18 cellular contexts compared by ENCODE assay signal in the genomic region with DNA sequence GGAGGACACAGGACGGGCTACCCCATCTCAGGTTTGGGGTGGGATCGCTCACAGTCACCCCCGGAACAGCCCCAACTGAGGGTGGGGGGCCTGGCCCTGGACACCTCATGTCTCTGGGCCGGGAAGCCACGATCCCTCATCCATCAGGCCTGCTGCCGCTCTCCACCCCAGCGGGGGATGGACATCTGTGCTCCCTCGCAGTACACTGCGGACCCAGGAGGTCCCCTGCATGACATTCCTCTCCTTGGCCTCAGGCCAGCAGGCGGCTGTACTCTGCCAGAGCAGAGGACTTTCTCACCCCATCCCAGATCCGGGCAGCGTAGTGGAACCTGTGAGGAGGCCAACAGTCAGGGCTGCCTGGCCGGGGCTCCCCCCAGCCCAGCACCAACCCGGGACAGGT. TPM values are rescaled to one million over a fixed set of nuclear protein-coding genes. Genes with fewer than 3 reads are reported as not detected.
DNase-seq lines count a peak whose midpoint lies in the region; ATAC-seq lines count a peak whose summit lies in the region.
"Had no signal": no experiment of that assay in that cellular context is flagged by ENCODE, and none has a peak within 500 bp of the region (broad histone marks: within the 10 kb centered on the region; RNA-seq: fewer than 3 reads in every experiment).

No MANE protein-coding gene starts in this region.

- H3K9ac ChIP-seq in BLaER1 treated with 17β-estradiol and CSF1 and Interleukin-3, amounts not matched to agents 10 nM and 100 nM = peak overlapping the region in 10 of 11 experiments; percentile 27 to 83 (median 70); a peak in 18 of 22 replicates

- no peaks in the 10 kb centered on the region for H3K9me3 Mint-ChIP-seq in activated T-cell treated with anti-CD3 and anti-CD28 coated beads, Interleukin-2, amount 50 U/mL, for 4 hours
- H3K9me3 Mint-ChIP-seq: CD8-positive, alpha-beta T cell had no signal

- H3K9me3 ChIP-seq in BLaER1 treated with 17β-estradiol and CSF1 and Interleukin-3, amounts not matched to agents 10 nM and 100 nM (replicated peaks in 1 of 11) = no peaks in the 10 kb centered on the region
- H3K9me3 ChIP-seq: SJSA1 had no signal

- peak overlapping the region; percentile 37 to 90 (median 75); a peak in 21 of 22 replicates for H3K4me2 ChIP-seq in BLaER1 treated with 17β-estradiol and CSF1 and Interleukin-3, amounts not matched to agents 10 nM and 100 nM

- H4K20me1 ChIP-seq in BLaER1 treated with 17β-estradiol and CSF1 and Interleukin-3, amounts not matched to agents 10 nM and 100 nM = peaks cover 0 to 13% (median 0%) of the 10 kb centered on the region in 11 experiments; a peak in 3 of 22 replicates

- H3K4me3 ChIP-seq in BLaER1 treated with 17β-estradiol and CSF1 and Interleukin-3, amounts not matched to agents 10 nM and 100 nM = peak overlapping the region in 2 of 10 experiments; percentile 19 to 46; a peak in 2 of 20 replicates
- H3K4me3 ChIP-seq: SJSA1 had no signal

- no peaks in the 10 kb centered on the region for H3K4me1 Mint-ChIP-seq in activated T-cell treated with anti-CD3 and anti-CD28 coated beads, Interleukin-2, amount 50 U/mL, for 4 hours (ENCODE audit: low read depth)

- H3K27me3 ChIP-seq in BLaER1 treated with 17β-estradiol and CSF1 and Interleukin-3, amounts not matched to agents 10 nM and 100 nM = no peaks in the 10 kb centered on the region
- H3K27me3 ChIP-seq: SJSA1 had no signal

- peaks cover 79 to 91% (median 85%) of the 10 kb centered on the region in 11 experiments for H3K36me3 ChIP-seq in BLaER1 treated with 17β-estradiol and CSF1 and Interleukin-3, amounts not matched to agents 10 nM and 100 nM

- DNase-seq in NCI-H69 (lab: John Stamatoyannopoulos, UW) (peak; percentile 16), smooth muscle cell of the brain vasculature (ENCODE audit: low read depth, low spot score) (peak; percentile 58), NCI-H1436 treated with DMSO at 0.1 percent for 48 hours (lab: John Stamatoyannopoulos, UW) (no peak)
- DNase-seq in activated T-cell treated with anti-CD3 and anti-CD28 coated beads, Interleukin-2, amount 50 U/mL, for 4 hours = no peak
- DNase-seq: CD8-positive, alpha-beta T cell; DND-41; HCEC 1CT; Kasumi-1; NCI-H187 treated with DMSO at 0.1 percent for 48 hours; NCI-H345; NCI-H526; NK-92 treated with Interleukin-12 subunit alpha and Interleukin-12 subunit beta, amount 100 ng/mL, for 24 hours; OCI-M1 had no signal

- no peak overlapping the region for H3K4me3 Mint-ChIP-seq in activated T-cell treated with anti-CD3 and anti-CD28 coated beads, Interleukin-2, amount 50 U/mL, for 4 hours
- H3K4me3 Mint-ChIP-seq: CD8-positive, alpha-beta T cell had no signal

- peaks cover 43% of the 10 kb centered on the region for H3K36me3 Mint-ChIP-seq in activated T-cell treated with anti-CD3 and anti-CD28 coated beads, Interleukin-2, amount 50 U/mL, for 4 hours (ENCODE audit: insufficient read depth)

- peak overlapping the region in 10 of 11 experiments; percentile 35 to 94 (median 87); a peak in 20 of 22 replicates for H3K27ac ChIP-seq in BLaER1 treated with 17β-estradiol and CSF1 and Interleukin-3, amounts not matched to agents 10 nM and 100 nM
- H3K27ac ChIP-seq: SJSA1 had no signal

- peaks cover 34 to 71% (median 56%) of the 10 kb centered on the region in 10 experiments for H3K4me1 ChIP-seq in BLaER1 treated with 17β-estradiol and CSF1 and Interleukin-3, amounts not matched to agents 10 nM and 100 nM
- H3K4me1 ChIP-seq: SJSA1 had no signal

- H3K27me3 Mint-ChIP-seq in activated T-cell treated with anti-CD3 and anti-CD28 coated beads, Interleukin-2, amount 50 U/mL, for 4 hours (ENCODE audit: low read depth) = no peaks in the 10 kb centered on the region

- ATAC-seq in esophagus mucosa = peak; percentile 7
- no peak for ATAC-seq in HG02885 (IDR thresholded peaks at IDR 0.05; ENCODE audit: poor library complexity, unreplicated experiment)
- ATAC-seq in activated T-cell treated with anti-CD3 and anti-CD28 coated beads, Interleukin-2, amount 50 U/mL, for 4 hours = no peak
- ATAC-seq: CD8-positive, alpha-beta T cell had no signal

RNA-seq across cellular contexts. Expression of gene IRGC, which starts 15.5 kb away (rescaled TPM):
- total RNA-seq in esophagus mucosa = not detected
- total RNA-seq in activated T-cell treated with anti-CD3 and anti-CD28 coated beads, Interleukin-2, amount 50 U/mL, for 4 hours = not detected
- total RNA-seq: CD8-positive, alpha-beta T cell; RPMI7951; SJSA1 had no signal

RNA-seq across cellular contexts. Expression of gene SMG9, which starts 23.4 kb away (rescaled TPM):
- 22.3 TPM for total RNA-seq in esophagus mucosa
- 100 to 1,000 TPM; 102 to 114 (median 109) TPM for total RNA-seq in activated T-cell treated with anti-CD3 and anti-CD28 coated beads, Interleukin-2, amount 50 U/mL, for 4 hours

RNA-seq across cellular contexts. Expression of gene KCNN4, which starts 49.4 kb away (rescaled TPM):
- total RNA-seq in esophagus mucosa = 4.1 TPM
- 100 to 1,000 TPM in 1 of 3 donors, 10 to 100 TPM in 2; 90.6 to 123 (median 94.7) TPM for total RNA-seq in activated T-cell treated with anti-CD3 and anti-CD28 coated beads, Interleukin-2, amount 50 U/mL, for 4 hours

Comparison
In these comparisons a context has a peak if more than half of its experiments do, and no peak if none do; other contexts are left out.
1. DNase-seq: peak in NCI-H69 (single experiment) and smooth muscle cell of the brain vasculature (single experiment); none in activated T-cell treated with anti-CD3 and anti-CD28 coated beads, Interleukin-2, amount 50 U/mL, for 4 hours (single experiment) and NCI-H1436 treated with DMSO at 0.1 percent for 48 hours (single experiment).
2. RNA of gene KCNN4, which starts 49.4 kb away (total RNA-seq): 90.6 to 123 TPM in activated T-cell treated with anti-CD3 and anti-CD28 coated beads, Interleukin-2, amount 50 U/mL, for 4 hours; 4.1 TPM in esophagus mucosa (single experiment); every median in the first group is over 10 times any median in the second.